In genomic region chr18:4734903-4735302, GRCh38 we compare ENCODE assay signal across 33 cellular contexts.
"Had no signal": no experiment of that assay in that cellular context is flagged by ENCODE, and none has a peak within 500 bp of the region (broad histone marks: within the 10 kb centered on the region; RNA-seq: fewer than 3 reads in every experiment).

No MANE protein-coding gene starts in this region.

- ATAC-seq: activated naive CD8-positive, alpha-beta T cell treated with anti-CD3 and anti-CD28 coated beads, Interleukin-2, amount 50 U/mL, for 24 hours; activated T-cell treated with anti-CD3 and anti-CD28 coated beads, Interleukin-2, amount 50 U/mL, for 4 hours; Right ventricle myocardium inferior had no signal

- H2AFZ ChIP-seq: PC-9 had no signal

- DNase-seq: activated B cell treated with CpG ODN at 0.5 μM for 24 hours; activated CD4-positive, alpha-beta memory T cell treated with anti-CD3 and anti-CD28 coated beads for 36 hours; activated CD4-positive, alpha-beta T cell treated with anti-CD3 and anti-CD28 coated beads for 4 hours; activated CD4-positive, alpha-beta T cell treated with anti-CD3 and anti-CD28 coated beads, Interleukin-2, amount 50 U/mL, for 1 hour; activated CD4-positive, CD25-positive, alpha-beta regulatory T cell treated with anti-CD3 and anti-CD28 coated beads, Interleukin-2, amount 50 U/mL, for 72 hours; activated CD8-positive, alpha-beta memory T cell treated with anti-CD3 and anti-CD28 coated beads, Interleukin-2, amount 50 U/mL, for 4 hours; activated effector memory CD4-positive, alpha-beta T cell treated with Interleukin-2 at 50 U/mL for 16 hours; activated naive CD4-positive, alpha-beta T cell treated with anti-CD3 and anti-CD28 coated beads, Interleukin-2, amount 10 ng/mL, durations not matched to agents 7 days and 5 days; activated naive CD8-positive, alpha-beta T cell treated with anti-CD3 and anti-CD28 coated beads, Interleukin-2, amount 50 U/mL, for 24 hours; activated T-cell treated with anti-CD3 and anti-CD28 coated beads for 4 hours; activated T-cell treated with anti-CD3 and anti-CD28 coated beads, Interleukin-2, amount 50 U/mL, for 4 hours; anterior cingulate cortex; caudate nucleus; cerebellar nuclear complex; NCI-H1092 treated with DMSO at 0.1 percent for 48 hours; NCI-H1417; NCI-H146; NCI-H187; NCI-H2029 treated with DMSO at 0.1 percent for 48 hours; NCI-H2107; NCI-H2171; NCI-H226; NCI-H446 treated with DMSO at 0.1 percent for 48 hours; NCI-H524; NCI-H69; NCI-H82; PC-9; SW 1271; T-helper 1 cell; T-helper 2 cell; T-helper 9 cell had no signal

- H3K4me3 ChIP-seq: PC-9 had no signal

- H3K27ac ChIP-seq: PC-9, RWPE1 had no signal

- H3K4me2 ChIP-seq: PC-9 had no signal
